ENCODE assay signal across 17 cellular contexts in the genomic region with DNA sequence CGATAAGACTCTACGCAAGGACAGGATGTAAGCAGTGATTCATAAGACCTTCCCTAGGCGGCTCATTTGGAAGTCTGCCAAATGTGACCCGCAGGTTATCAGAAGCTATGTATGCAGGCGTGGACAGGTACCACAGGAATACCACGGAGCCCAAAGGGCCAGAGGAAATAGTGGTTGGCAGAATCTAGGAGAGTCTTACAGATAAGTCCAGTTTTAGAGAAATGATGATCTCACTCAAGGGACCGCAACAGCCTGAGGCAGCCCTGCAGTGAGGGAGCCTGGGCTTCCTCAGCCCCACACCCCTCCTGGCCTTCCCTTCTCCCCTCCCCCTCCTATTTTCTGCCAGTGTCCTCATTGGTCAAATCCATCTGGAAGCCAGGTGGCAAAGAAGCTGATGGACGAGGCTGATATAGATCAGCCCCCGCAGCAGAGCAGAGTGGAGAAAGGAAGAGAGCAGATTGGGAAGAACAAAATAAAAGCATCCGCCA.
DNase-seq lines count a peak whose midpoint lies in the region; ATAC-seq and TF ChIP-seq lines count a peak whose summit lies in the region.
"Had no signal": no experiment of that assay in that cellular context is flagged by ENCODE, and none has a peak within 500 bp of the region (broad histone marks: within the 10 kb centered on the region; RNA-seq: fewer than 3 reads in every experiment).

No MANE protein-coding gene starts in this region.

- H3K27me3 Mint-ChIP-seq in GM23338 (ENCODE audit: insufficient read depth, low read depth, poor library complexity) = peaks cover 3% of the 10 kb centered on the region
- H3K27me3 Mint-ChIP-seq in WTC11 (ENCODE audit: low read depth) = no peaks in the 10 kb centered on the region; the same call in 1 of the 2 replicates

- H3F3A ChIP-seq in GM23338 (replicated peaks; ENCODE audit: low read depth) = no peaks in the 10 kb centered on the region

- no peak overlapping the region for H3K27ac Mint-ChIP-seq in GM23338
- no peak overlapping the region for H3K27ac Mint-ChIP-seq in WTC11
- H3K27ac Mint-ChIP-seq: activated CD4-positive, alpha-beta memory T cell treated with anti-CD3 and anti-CD28 coated beads for 36 hours; activated T-helper 1 cell treated with anti-CD3 and anti-CD28 coated beads, Interleukin-12 subunit alpha, Interleukin-12 subunit beta, Interleukin-2, Interleukin-4 antibody, amounts not matched to agents 30 ng/mL and 10 ng/mL and 1 ng/mL, durations not matched to agents 14 hours and 24 hours and 36 hours; nephron had no signal

- TF ChIP-seq CTCF in GM23338 (conservative IDR thresholded peaks at IDR 0.05; ENCODE audit: low read depth in 2 of 2) (no peak), WTC11 (IDR thresholded peaks at IDR 0.05) (no peak)

- H3K79me2 ChIP-seq in GM23338 (replicated peaks; ENCODE audit: insufficient read depth) = no peaks in the 10 kb centered on the region

- CTCF ChIA-PET in WTC11 (lab: Charles Lee) = interaction anchor here (0.9 to 2.1 kb wide), 3 partner anchors 27 to 145 kb away, joined by 3 to 13 read pairs (median 3); no protein-coding TSS in a partner anchor

- H3K4me2 ChIP-seq in GM23338 = peak overlapping the region; percentile 23; the same call in 1 of the 2 replicates
- H3K4me2 ChIP-seq: BLaER1 treated with 17β-estradiol and CSF1 and Interleukin-3, amounts not matched to agents 10 nM and 100 nM had no signal

- no peaks in the 10 kb centered on the region for H4K20me1 ChIP-seq in GM23338 (replicated peaks; ENCODE audit: insufficient read depth)
- H4K20me1 ChIP-seq: BLaER1 treated with 17β-estradiol and CSF1 and Interleukin-3, amounts not matched to agents 10 nM and 100 nM had no signal

- H3K4me1 Mint-ChIP-seq in GM23338 = peaks cover 23% of the 10 kb centered on the region
- peaks cover 21% of the 10 kb centered on the region for H3K4me1 Mint-ChIP-seq in WTC11
- H3K4me1 Mint-ChIP-seq: nephron had no signal

- DNase-seq in GM23338 (ENCODE audit: low spot score) (peak; percentile 33), HS-5 (ENCODE audit: low read depth) (peak; percentile 64), WTC11 (ENCODE audit: low spot score) (no peak), iPS-NIHi11 (ENCODE audit: low spot score) (peak; percentile 28), mesenteric fat pad (ENCODE audit: low spot score) (no peak), NK-92 (lab: John Stamatoyannopoulos, UW; ENCODE audit: unreplicated experiment) (no peak), amniotic stem cell (lab: John Stamatoyannopoulos, UW) (no peak)
- no peak for DNase-seq in activated CD4-positive, alpha-beta T cell treated with anti-CD3 and anti-CD28 coated beads for 1 hour
- DNase-seq: activated CD4-positive, alpha-beta memory T cell treated with anti-CD3 and anti-CD28 coated beads for 36 hours; NCI-H2029 treated with DMSO at 0.1 percent for 48 hours had no signal

- no peak overlapping the region for H3K27ac ChIP-seq in GM23338 (ENCODE audit: low read depth)
- H3K27ac ChIP-seq: BLaER1 treated with 17β-estradiol and CSF1 and Interleukin-3, amounts not matched to agents 10 nM and 100 nM; coronary artery; SJSA1 had no signal

- ATAC-seq in GM23338 (peak; percentile 80), WTC11 (peak; percentile 63)
- ATAC-seq: GM12878 had no signal

- H3K36me3 Mint-ChIP-seq in GM23338 (ENCODE audit: low read depth) (peaks cover 3% of the 10 kb centered on the region; the same call in 1 of the 3 replicates), WTC11 (no peaks in the 10 kb centered on the region)
- H3K36me3 Mint-ChIP-seq: activated CD4-positive, alpha-beta memory T cell treated with anti-CD3 and anti-CD28 coated beads for 36 hours had no signal

- H3K4me1 ChIP-seq in GM23338 (ENCODE audit: insufficient read depth) = peaks cover 11% of the 10 kb centered on the region
- H3K4me1 ChIP-seq: BLaER1 treated with 17β-estradiol and CSF1 and Interleukin-3, amounts not matched to agents 10 nM and 100 nM had no signal

- POLR2A ChIA-PET in WTC11 (lab: Charles Lee) = no interaction called here

- no peak overlapping the region for H3K4me3 Mint-ChIP-seq in GM23338
- H3K4me3 Mint-ChIP-seq in WTC11 = no peak overlapping the region
- H3K4me3 Mint-ChIP-seq: activated CD4-positive, alpha-beta memory T cell treated with anti-CD3 and anti-CD28 coated beads for 36 hours; activated T-helper 1 cell treated with anti-CD3 and anti-CD28 coated beads, Interleukin-12 subunit alpha, Interleukin-12 subunit beta, Interleukin-2, Interleukin-4 antibody, amounts not matched to agents 30 ng/mL and 10 ng/mL and 1 ng/mL, durations not matched to agents 14 hours and 24 hours and 36 hours; nephron had no signal

- peaks cover 6% of the 10 kb centered on the region for H3K9me2 ChIP-seq in GM23338 (ENCODE audit: insufficient read depth)

- no peaks in the 10 kb centered on the region for H3K27me3 ChIP-seq in GM23338 (ENCODE audit: insufficient read depth)
- H3K27me3 ChIP-seq: BLaER1 treated with 17β-estradiol and CSF1 and Interleukin-3, amounts not matched to agents 10 nM and 100 nM; SJSA1 had no signal

- no peak overlapping the region for H3K4me3 ChIP-seq in GM23338
- H3K4me3 ChIP-seq: BLaER1 treated with 17β-estradiol and CSF1 and Interleukin-3, amounts not matched to agents 10 nM and 100 nM; coronary artery; GM12878; lung; SJSA1 had no signal

- H3K9me3 Mint-ChIP-seq in GM23338 (peaks cover 2% of the 10 kb centered on the region), WTC11 (peaks cover 21% of the 10 kb centered on the region)
- H3K9me3 Mint-ChIP-seq: activated CD4-positive, alpha-beta memory T cell treated with anti-CD3 and anti-CD28 coated beads for 36 hours; activated T-helper 1 cell treated with anti-CD3 and anti-CD28 coated beads, Interleukin-12 subunit alpha, Interleukin-12 subunit beta, Interleukin-2, Interleukin-4 antibody, amounts not matched to agents 30 ng/mL and 10 ng/mL and 1 ng/mL, durations not matched to agents 14 hours and 24 hours and 36 hours; nephron had no signal

- no peaks in the 10 kb centered on the region for H3K36me3 ChIP-seq in GM23338 (ENCODE audit: insufficient read depth)
- H3K36me3 ChIP-seq: BLaER1 treated with 17β-estradiol and CSF1 and Interleukin-3, amounts not matched to agents 10 nM and 100 nM; SJSA1 had no signal

- H2AFZ ChIP-seq in GM23338 = peak overlapping the region; percentile 56; the same call in 1 of the 2 replicates

TF ChIP-seq in GM23338, 12 proteins besides CTCF, POLR2A, EP300 and RAD21 (continues in another document):
- TF ChIP-seq, protein P1, sequence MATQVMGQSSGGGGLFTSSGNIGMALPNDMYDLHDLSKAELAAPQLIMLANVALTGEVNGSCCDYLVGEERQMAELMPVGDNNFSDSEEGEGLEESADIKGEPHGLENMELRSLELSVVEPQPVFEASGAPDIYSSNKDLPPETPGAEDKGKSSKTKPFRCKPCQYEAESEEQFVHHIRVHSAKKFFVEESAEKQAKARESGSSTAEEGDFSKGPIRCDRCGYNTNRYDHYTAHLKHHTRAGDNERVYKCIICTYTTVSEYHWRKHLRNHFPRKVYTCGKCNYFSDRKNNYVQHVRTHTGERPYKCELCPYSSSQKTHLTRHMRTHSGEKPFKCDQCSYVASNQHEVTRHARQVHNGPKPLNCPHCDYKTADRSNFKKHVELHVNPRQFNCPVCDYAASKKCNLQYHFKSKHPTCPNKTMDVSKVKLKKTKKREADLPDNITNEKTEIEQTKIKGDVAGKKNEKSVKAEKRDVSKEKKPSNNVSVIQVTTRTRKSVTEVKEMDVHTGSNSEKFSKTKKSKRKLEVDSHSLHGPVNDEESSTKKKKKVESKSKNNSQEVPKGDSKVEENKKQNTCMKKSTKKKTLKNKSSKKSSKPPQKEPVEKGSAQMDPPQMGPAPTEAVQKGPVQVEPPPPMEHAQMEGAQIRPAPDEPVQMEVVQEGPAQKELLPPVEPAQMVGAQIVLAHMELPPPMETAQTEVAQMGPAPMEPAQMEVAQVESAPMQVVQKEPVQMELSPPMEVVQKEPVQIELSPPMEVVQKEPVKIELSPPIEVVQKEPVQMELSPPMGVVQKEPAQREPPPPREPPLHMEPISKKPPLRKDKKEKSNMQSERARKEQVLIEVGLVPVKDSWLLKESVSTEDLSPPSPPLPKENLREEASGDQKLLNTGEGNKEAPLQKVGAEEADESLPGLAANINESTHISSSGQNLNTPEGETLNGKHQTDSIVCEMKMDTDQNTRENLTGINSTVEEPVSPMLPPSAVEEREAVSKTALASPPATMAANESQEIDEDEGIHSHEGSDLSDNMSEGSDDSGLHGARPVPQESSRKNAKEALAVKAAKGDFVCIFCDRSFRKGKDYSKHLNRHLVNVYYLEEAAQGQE (IDR thresholded peaks at IDR 0.05; ENCODE audit: unreplicated experiment) = no peak
- no peak for TF ChIP-seq ZNF114 (CRISPR knock-in tag; IDR thresholded peaks at IDR 0.05)
- TF ChIP-seq STAT1 (IDR thresholded peaks at IDR 0.05; ENCODE audit: unreplicated experiment) = no peak
- no peak for TF ChIP-seq EZH2phosphoT487 (IDR thresholded peaks at IDR 0.05; ENCODE audit: unreplicated experiment)

TF ChIP-seq in WTC11, 78 proteins besides CTCF, POLR2A, EP300 and RAD21 (continues in another document):
- TF ChIP-seq ZNF317 (CRISPR knock-in tag; IDR thresholded peaks at IDR 0.05; ENCODE audit: borderline replicate concordance, low read depth) (no peak), FOXJ3 (CRISPR knock-in tag; IDR thresholded peaks at IDR 0.05; ENCODE audit: borderline replicate concordance) (no peak), ZNF138 (CRISPR knock-in tag; conservative IDR thresholded peaks at IDR 0.05) (no peak), SP1 (CRISPR knock-in tag; conservative IDR thresholded peaks at IDR 0.05) (no peak), NFE2L1 (CRISPR knock-in tag; IDR thresholded peaks at IDR 0.05) (no peak), GRHL2 (CRISPR knock-in tag; IDR thresholded peaks at IDR 0.05; ENCODE audit: insufficient replicate concordance, severe bottlenecking) (no peak)
- TF ChIP-seq, protein P2, sequence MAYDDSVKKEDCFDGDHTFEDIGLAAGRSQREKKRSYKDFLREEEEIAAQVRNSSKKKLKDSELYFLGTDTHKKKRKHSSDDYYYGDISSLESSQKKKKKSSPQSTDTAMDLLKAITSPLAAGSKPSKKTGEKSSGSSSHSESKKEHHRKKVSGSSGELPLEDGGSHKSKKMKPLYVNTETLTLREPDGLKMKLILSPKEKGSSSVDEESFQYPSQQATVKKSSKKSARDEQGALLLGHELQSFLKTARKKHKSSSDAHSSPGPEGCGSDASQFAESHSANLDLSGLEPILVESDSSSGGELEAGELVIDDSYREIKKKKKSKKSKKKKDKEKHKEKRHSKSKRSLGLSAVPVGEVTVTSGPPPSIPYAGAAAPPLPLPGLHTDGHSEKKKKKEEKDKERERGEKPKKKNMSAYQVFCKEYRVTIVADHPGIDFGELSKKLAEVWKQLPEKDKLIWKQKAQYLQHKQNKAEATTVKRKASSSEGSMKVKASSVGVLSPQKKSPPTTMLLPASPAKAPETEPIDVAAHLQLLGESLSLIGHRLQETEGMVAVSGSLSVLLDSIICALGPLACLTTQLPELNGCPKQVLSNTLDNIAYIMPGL (CRISPR knock-in tag; IDR thresholded peaks at IDR 0.05) = no peak

Comparison
In these comparisons a context has a peak if more than half of its experiments do, and no peak if none do; other contexts are left out.
1. DNase-seq: peak in GM23338 (single experiment), HS-5 (single experiment) and iPS-NIHi11 (single experiment); none in WTC11 (single experiment), mesenteric fat pad (single experiment), NK-92 (single experiment), activated CD4-positive, alpha-beta T cell treated with anti-CD3 and anti-CD28 coated beads for 1 hour (single experiment) and amniotic stem cell (single experiment).